Comparison of ENCODE assay signal across 8 cellular contexts in genomic region chr1:202806845-202807366, GRCh38. TPM values are rescaled to one million over a fixed set of nuclear protein-coding genes. Genes with fewer than 3 reads are reported as not detected.
DNase-seq lines count a peak whose midpoint lies in the region; ATAC-seq, FAIRE-seq and TF ChIP-seq lines count a peak whose summit lies in the region.

No MANE protein-coding gene starts in this region.

- H3K9ac ChIP-seq in endothelial cell of umbilical vein (replicated peaks; ENCODE audit: extremely low read depth, insufficient read depth, low read length) (peak overlapping the region; percentile 76), mucosa of rectum (ENCODE audit: low read depth in 1 of 2, low read length in 2 of 2) (peak overlapping the region; percentile 81 to 93)

- DNase-seq in Ammon's horn (ENCODE audit: low spot score) (peak; percentile 27), HFF-Myc (ENCODE audit: extremely low read depth, low read depth) (no peak), endothelial cell of umbilical vein (ENCODE audit: low read depth, low spot score) (peak; percentile 36), thoracic aorta (ENCODE audit: low spot score) (no peak)
- peak; percentile 10 to 14 for DNase-seq in activated CD4-positive, alpha-beta T cell treated with anti-CD3 and anti-CD28 coated beads for 4 hours

- FAIRE-seq in endothelial cell of umbilical vein (lab: Jason Lieb, UNC), result no peak

- intact Hi-C loops in endothelial cell of umbilical vein (cut with micrococcal nuclease), result no loop called here

- ATAC-seq in thoracic aorta (ENCODE audit: insufficient number of reproducible peaks, low FRiP score, low read depth) (no peak), HG02610 (IDR thresholded peaks at IDR 0.05; ENCODE audit: unreplicated experiment) (no peak), HG02884 (IDR thresholded peaks at IDR 0.05; ENCODE audit: unreplicated experiment) (no peak)

- no peaks in the 10 kb centered on the region for H3K9me1 ChIP-seq in endothelial cell of umbilical vein (replicated peaks; ENCODE audit: control insufficient read depth, extremely low read depth, insufficient read depth, low read length)

- H3K9me3 ChIP-seq in endothelial cell of umbilical vein (replicated peaks; ENCODE audit: control insufficient read depth, insufficient read depth, low read length) (no peaks in the 10 kb centered on the region), mucosa of rectum (ENCODE audit: control insufficient read depth in 2 of 2, low read length in 2 of 2) (no peaks in the 10 kb centered on the region), thoracic aorta (no peaks in the 10 kb centered on the region)

- H3K36me3 ChIP-seq in endothelial cell of umbilical vein (ENCODE audit: control insufficient read depth in 2 of 2, extremely low read depth in 1 of 2, insufficient read depth in 2 of 2, low read length in 2 of 2), result no peaks in the 10 kb centered on the region
- no peaks in the 10 kb centered on the region for H3K36me3 ChIP-seq in mucosa of rectum (ENCODE audit: control insufficient read depth in 2 of 2, insufficient read depth in 2 of 2, low read length in 2 of 2)
- H3K36me3 ChIP-seq in thoracic aorta, result no peaks in the 10 kb centered on the region

- no peak for TF ChIP-seq POLR2A in endothelial cell of umbilical vein (IDR thresholded peaks at IDR 0.05; ENCODE audit: low read depth, low read length)

- peak overlapping the region; percentile 75 for H3K4me2 ChIP-seq in endothelial cell of umbilical vein (ENCODE audit: insufficient read depth, low read length)

- H3K4me3 ChIP-seq in HFF-Myc (replicated peaks; ENCODE audit: low read depth, low read length), result peak overlapping the region; percentile 76
- peak overlapping the region; percentile 55 to 99 (median 93) for H3K4me3 ChIP-seq in endothelial cell of umbilical vein (replicated peaks in 1 of 3; ENCODE audit: insufficient read depth in 1 of 3, low read depth in 1 of 3, low read length in 3 of 3)
- peak overlapping the region; percentile 86 to 96 for H3K4me3 ChIP-seq in mucosa of rectum (ENCODE audit: low read length in 2 of 2)
- H3K4me3 ChIP-seq in thoracic aorta, result peak overlapping the region; percentile 95

- POLR2A ChIA-PET in endothelial cell of umbilical vein (lab: Charles Lee), result no interaction called here

- H3K27me3 ChIP-seq in endothelial cell of umbilical vein (ENCODE audit: control insufficient read depth in 2 of 2, insufficient read depth in 2 of 2, low read length in 2 of 2), result peaks cover 3 to 6% of the 10 kb centered on the region in 2 experiments
- no peaks in the 10 kb centered on the region for H3K27me3 ChIP-seq in mucosa of rectum (ENCODE audit: control insufficient read depth in 2 of 2, insufficient read depth in 2 of 2, low read length in 2 of 2)
- H3K27me3 ChIP-seq in thoracic aorta (replicated peaks; ENCODE audit: insufficient read depth), result no peaks in the 10 kb centered on the region

- H3K4me1 ChIP-seq in endothelial cell of umbilical vein (ENCODE audit: control insufficient read depth, extremely low read depth, insufficient read depth, low read length), result peaks cover 13% of the 10 kb centered on the region
- peaks cover 10 to 28% of the 10 kb centered on the region in 2 donors for H3K4me1 ChIP-seq in mucosa of rectum (ENCODE audit: control insufficient read depth in 2 of 2, insufficient read depth in 2 of 2, low read length in 2 of 2)
- peaks cover 13 to 38% of the 10 kb centered on the region in 2 donors for H3K4me1 ChIP-seq in thoracic aorta (ENCODE audit: control insufficient read depth in 1 of 2, low read depth in 2 of 2)

- CTCF ChIA-PET in endothelial cell of umbilical vein (lab: Charles Lee), result interaction anchor here (0.6 kb wide), 1 partner anchor 46 kb away, joined by 4 read pairs; no protein-coding TSS in a partner anchor

- dilution Hi-C loops in endothelial cell of umbilical vein (cut with MboI; ENCODE audit: extremely low pct_ligation_motif_present, low sequenced_read_pairs), result no loop called here

- H3K27ac ChIP-seq in endothelial cell of umbilical vein (ENCODE audit: insufficient read depth, low read depth, low read length) (peak overlapping the region; percentile 19), mucosa of rectum (ENCODE audit: low read depth in 2 of 2, low read length in 2 of 2) (peak overlapping the region; percentile 90 to 92), thoracic aorta (peak overlapping the region in 1 of 2 donors; percentile 27)

- BruUV-seq in endothelial cell of umbilical vein (replicated peaks; lab: Mats Ljungman, UMichigan), result no TSS peak

- TF ChIP-seq CTCF in HFF-Myc (IDR thresholded peaks at IDR 0.05; ENCODE audit: low read depth, low read length, missing control alignments) (no peak), endothelial cell of umbilical vein (IDR thresholded peaks at IDR 0.05; ENCODE audit: extremely low read depth in 1 of 2, insufficient read depth in 1 of 2, low read depth in 1 of 2, low read length in 2 of 2) (no peak), thoracic aorta (IDR thresholded peaks at IDR 0.05) (no peak)

- peak overlapping the region; percentile 80 for H2AFZ ChIP-seq in endothelial cell of umbilical vein (ENCODE audit: low read depth, low read length)

- H4K20me1 ChIP-seq in endothelial cell of umbilical vein (replicated peaks; ENCODE audit: control insufficient read depth, extremely low read depth, insufficient read depth, low read length), result peaks cover 12% of the 10 kb centered on the region

- H3K79me2 ChIP-seq in endothelial cell of umbilical vein (ENCODE audit: control insufficient read depth, insufficient read depth, low read length), result peaks cover 59% of the 10 kb centered on the region

TF ChIP-seq in endothelial cell of umbilical vein, 7 proteins besides CTCF, POLR2A, EP300 and RAD21:
- TF ChIP-seq GATA2 (IDR thresholded peaks at IDR 0.05; ENCODE audit: insufficient read depth, insufficient read length, low read depth, low read length) (no peak), MAX (IDR thresholded peaks at IDR 0.05; ENCODE audit: insufficient read depth, insufficient read length) (no peak), MYC (IDR thresholded peaks at IDR 0.05; ENCODE audit: low read depth, low read length) (no peak), EZH2 (IDR thresholded peaks at IDR 0.05; ENCODE audit: borderline replicate concordance, low read depth, low read length, severe bottlenecking) (no peak), POLR2AphosphoS5 (IDR thresholded peaks at IDR 0.05; ENCODE audit: insufficient read depth, low read depth, low read length) (no peak), JUN (IDR thresholded peaks at IDR 0.05; ENCODE audit: borderline replicate concordance, insufficient read depth, insufficient read length, low read depth) (no peak), FOS (IDR thresholded peaks at IDR 0.05; ENCODE audit: borderline replicate concordance, insufficient read depth, low read length) (no peak)
TF ChIP-seq in endothelial cell of umbilical vein: peak in this region for 0.

RNA-seq across cellular contexts. Expression of gene KDM5B, which starts 1.3 kb away (rescaled TPM):
- 65.5 and 69.8 TPM in 2 replicates for total RNA-seq in endothelial cell of umbilical vein
- 25.2 and 25.9 TPM in 2 replicates for polyA plus RNA-seq in endothelial cell of umbilical vein
- polyA plus RNA-seq in endothelial cell of umbilical vein (2011; cell fraction: cytosol; rRNA removed), result 25.9 and 28.8 TPM in 2 replicates
- 85.8 and 87.1 TPM in 2 replicates for polyA plus RNA-seq in endothelial cell of umbilical vein (2011; cell fraction: nucleus; rRNA removed)
- 33.0 and 34.5 TPM in 2 replicates for polyA plus RNA-seq in endothelial cell of umbilical vein (2012)
- 107 and 108 TPM in 2 replicates for polyA minus RNA-seq in endothelial cell of umbilical vein
- polyA minus RNA-seq in endothelial cell of umbilical vein (2011; cell fraction: cytosol; rRNA and poly(A)+ RNA removed), result 14.7 TPM
- polyA minus RNA-seq in endothelial cell of umbilical vein (2011; cell fraction: nucleus; rRNA and poly(A)+ RNA removed), result 138 and 155 TPM in 2 replicates
- total RNA-seq in thoracic aorta, result 10 to 100 TPM; 32.0 to 42.0 TPM

RNA-seq across cellular contexts. Expression of gene PCAT6, which starts 3.8 kb away (rescaled TPM):
- total RNA-seq in endothelial cell of umbilical vein (1.5 and 1.7 TPM in 2 replicates), thoracic aorta (not detected)
- 2.4 and 2.9 TPM in 2 replicates for polyA plus RNA-seq in endothelial cell of umbilical vein
- polyA plus RNA-seq in endothelial cell of umbilical vein (2011; cell fraction: cytosol; rRNA removed), result 1.3 and 1.6 TPM in 2 replicates
- polyA plus RNA-seq in endothelial cell of umbilical vein (2011; cell fraction: nucleus; rRNA removed), result 0.85 and 1.2 TPM in 2 replicates
- 2.0 and 4.7 TPM in 2 replicates for polyA plus RNA-seq in endothelial cell of umbilical vein (2012)
- 0.87 and 0.96 TPM in 2 replicates for polyA minus RNA-seq in endothelial cell of umbilical vein
- polyA minus RNA-seq in endothelial cell of umbilical vein (2011; cell fraction: cytosol; rRNA and poly(A)+ RNA removed), result not detected
- 1.2 and 2.5 TPM in 2 replicates for polyA minus RNA-seq in endothelial cell of umbilical vein (2011; cell fraction: nucleus; rRNA and poly(A)+ RNA removed)

Comparison
In these comparisons a context has a peak if more than half of its experiments do, and no peak if none do; other contexts are left out.
1. DNase-seq: peak in Ammon's horn (single experiment), activated CD4-positive, alpha-beta T cell treated with anti-CD3 and anti-CD28 coated beads for 4 hours (2 of 2) and endothelial cell of umbilical vein (single experiment); none in HFF-Myc (single experiment) and thoracic aorta (single experiment).
2. Peak in every context shown above with its lines, with median percentiles within 50 percentile points of each other: H3K4me3 ChIP-seq.